ENCODE assay signal across 8 cellular contexts in the genomic region with DNA sequence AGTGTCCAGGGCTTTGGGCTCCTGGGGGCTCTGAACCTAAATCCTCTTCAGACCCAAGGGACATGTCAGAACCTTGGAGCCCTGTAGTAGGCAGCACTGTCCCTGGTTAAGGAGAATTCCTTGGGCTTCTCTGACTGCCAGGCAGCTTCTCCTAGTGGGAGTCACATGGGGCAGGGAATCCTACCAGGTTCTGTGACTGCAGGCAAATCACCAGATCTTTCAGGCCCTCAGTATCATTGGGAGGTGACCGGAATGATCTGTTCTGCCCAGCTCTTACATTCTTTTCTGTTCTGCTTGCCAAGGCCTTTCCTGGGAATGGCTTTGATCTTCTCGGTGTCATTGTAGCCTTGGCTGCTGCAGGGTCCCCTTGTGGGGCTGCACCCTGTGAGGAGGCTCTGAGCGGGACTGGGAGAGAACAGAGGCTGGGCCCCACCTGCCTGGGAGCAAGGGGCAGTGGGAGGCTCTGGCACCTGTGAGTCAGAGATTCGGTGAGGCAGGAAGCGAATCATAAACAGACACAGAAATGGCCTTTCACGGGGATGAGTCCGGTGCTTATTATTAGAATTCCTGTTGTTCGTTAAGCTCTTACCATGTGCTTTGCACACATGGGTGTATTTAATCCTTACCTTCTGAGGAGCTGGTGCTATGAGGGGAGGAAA. TPM values are rescaled to one million over a fixed set of nuclear protein-coding genes. Genes with fewer than 3 reads are reported as not detected.
DNase-seq lines count a peak whose midpoint lies in the region; ATAC-seq and TF ChIP-seq lines count a peak whose summit lies in the region.

No MANE protein-coding gene starts in this region.

- peaks cover 24% of the 10 kb centered on the region for H3K4me1 Mint-ChIP-seq in CD4-positive, alpha-beta T cell (ENCODE audit: low read depth)
- H3K4me1 Mint-ChIP-seq in nephron progenitor cell, result peaks cover 21% of the 10 kb centered on the region

- H3K27me3 Mint-ChIP-seq in CD4-positive, alpha-beta T cell, result no peaks in the 10 kb centered on the region
- no peaks in the 10 kb centered on the region for H3K27me3 Mint-ChIP-seq in nephron progenitor cell (ENCODE audit: low read depth, poor library complexity)

- peak overlapping the region; percentile 51 for H3K9ac ChIP-seq in endocrine pancreas (ENCODE audit: control insufficient read depth, insufficient read depth, low read length)

- H3K4me3 ChIP-seq in endocrine pancreas (ENCODE audit: control insufficient read depth, insufficient read depth, low read length), result no peak overlapping the region

- H3K36me3 ChIP-seq in endocrine pancreas (ENCODE audit: control insufficient read depth, insufficient read depth, low read length), result no peaks in the 10 kb centered on the region

- H3K4me3 Mint-ChIP-seq in CD4-positive, alpha-beta T cell, result no peak overlapping the region
- H3K4me3 Mint-ChIP-seq in nephron progenitor cell, result no peak overlapping the region

- H3K4me1 ChIP-seq in endocrine pancreas (ENCODE audit: control insufficient read depth, insufficient read depth, low read length), result no peaks in the 10 kb centered on the region

- no peak overlapping the region for H3K27ac ChIP-seq in CD4-positive, alpha-beta T cell (ENCODE audit: low read depth, low read length)

- H3K27ac Mint-ChIP-seq in CD4-positive, alpha-beta T cell, result peak overlapping the region; percentile 60
- H3K27ac Mint-ChIP-seq in nephron progenitor cell, result peak overlapping the region; percentile 78

- CTCF ChIA-PET in CD4-positive, alpha-beta T cell (lab: Charles Lee), result no interaction called here

- POLR2A ChIA-PET in CD4-positive, alpha-beta T cell (lab: Charles Lee), result interaction anchor here (0.6 to 4.0 kb wide), 3 partner anchors 14 to 136 kb away, joined by 3 to 24 read pairs (median 5); a partner anchor contains a TSS

- H3K9me3 Mint-ChIP-seq in CD4-positive, alpha-beta T cell, result no peaks in the 10 kb centered on the region
- H3K9me3 Mint-ChIP-seq in nephron progenitor cell, result no peaks in the 10 kb centered on the region

- intact Hi-C loops in CD4-positive, alpha-beta T cell (cut with DNase I, micrococcal nuclease), result loop anchor here in 1 of 2 experiments (5.0 kb wide), 1 partner anchor 57 kb away; no protein-coding TSS in a partner anchor

- DNase-seq in CD4-positive, alpha-beta T cell, result no peak
- peak; percentile 72 for DNase-seq in RKO (ENCODE audit: low spot score)
- DNase-seq in nephron progenitor cell, result no peak
- DNase-seq in NCI-H2171 (lab: John Stamatoyannopoulos, UW), result no peak
- DNase-seq in HuH-7.5 (ENCODE audit: low spot score), result no peak
- no peak for DNase-seq in T-helper 2 cell
- DNase-seq in NCI-H69 (lab: John Stamatoyannopoulos, UW), result no peak

- no peaks in the 10 kb centered on the region for H3K27me3 ChIP-seq in CD4-positive, alpha-beta T cell (ENCODE audit: control insufficient read depth, insufficient read depth, low read length)
- H3K27me3 ChIP-seq in endocrine pancreas (ENCODE audit: control insufficient read depth, insufficient read depth, low read length), result no peaks in the 10 kb centered on the region

- no peak for TF ChIP-seq CTCF in CD4-positive, alpha-beta T cell (IDR thresholded peaks at IDR 0.05)
- TF ChIP-seq CTCF in nephron progenitor cell (IDR thresholded peaks at IDR 0.05), result no peak

- ATAC-seq in CD4-positive, alpha-beta T cell (ENCODE audit: poor library complexity), result no peak

- peaks cover 54% of the 10 kb centered on the region for H3K36me3 Mint-ChIP-seq in CD4-positive, alpha-beta T cell (ENCODE audit: low read depth)
- H3K36me3 Mint-ChIP-seq in nephron progenitor cell (ENCODE audit: low read depth), result peaks cover 38% of the 10 kb centered on the region

- no peaks in the 10 kb centered on the region for H3K9me3 ChIP-seq in CD4-positive, alpha-beta T cell (ENCODE audit: control insufficient read depth, low read length)
- no peaks in the 10 kb centered on the region for H3K9me3 ChIP-seq in endocrine pancreas (ENCODE audit: control insufficient read depth, low read length)

RNA-seq across cellular contexts. Expression of a gene that starts 14.1 kb away (rescaled TPM):
- total RNA-seq in CD4-positive, alpha-beta T cell, result 10 to 100 TPM; 19.4 to 20.1 TPM

RNA-seq across cellular contexts. Expression of a gene that starts 59.6 kb away (rescaled TPM):
- 10 to 100 TPM; 85.3 to 87.6 TPM for total RNA-seq in CD4-positive, alpha-beta T cell
